ENCODE assay signal across 8 cellular contexts in the genomic region with DNA sequence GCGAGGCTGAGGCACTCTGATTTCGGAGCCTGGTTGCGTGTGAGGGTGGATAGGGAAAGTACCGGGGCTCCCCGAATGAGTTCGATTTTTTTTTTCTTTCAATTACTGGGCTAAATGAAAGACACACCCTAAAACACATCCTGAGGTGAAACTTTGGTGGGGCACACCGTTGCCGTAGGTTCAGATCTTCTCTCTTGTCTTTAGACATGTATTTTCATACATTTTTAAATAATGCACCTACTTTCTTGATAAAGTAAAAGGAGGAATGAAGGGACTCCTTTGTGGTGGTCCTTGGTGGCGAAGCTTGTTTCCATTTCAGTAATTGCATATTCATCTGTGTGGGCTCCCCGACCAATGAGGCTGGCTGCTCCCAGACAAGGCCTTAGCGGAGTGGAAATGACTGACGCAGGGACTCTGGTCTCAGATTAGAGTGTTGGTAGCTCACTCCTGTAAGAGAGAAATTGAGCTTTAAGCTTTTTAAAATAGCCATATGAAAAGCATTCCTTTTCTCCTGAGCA. TPM values are rescaled to one million over a fixed set of nuclear protein-coding genes. Genes with fewer than 3 reads are reported as not detected.
DNase-seq lines count a peak whose midpoint lies in the region; ATAC-seq, FAIRE-seq and TF ChIP-seq lines count a peak whose summit lies in the region.

No MANE protein-coding gene starts in this region.

- H3K4me3 ChIP-seq in H1 (ENCODE audit: extremely low read depth in 1 of 4, insufficient read depth in 2 of 4, low read depth in 3 of 4, low read length in 4 of 4) (peak overlapping the region; percentile 61 to 83 (median 78)), thymus (ENCODE audit: low read length) (peak overlapping the region; percentile 99)

- TF ChIP-seq CTCF in H1 (IDR thresholded peaks at IDR 0.05; ENCODE audit: control extremely low read depth in 1 of 3, insufficient read depth in 1 of 3, low read depth in 1 of 3, low read length in 3 of 3) (no peak), neural crest cell (conservative IDR thresholded peaks at IDR 0.05) (no peak)

- no peak overlapping the region for H3K56ac ChIP-seq in H1 (replicated peaks; ENCODE audit: insufficient read length, low read depth, low read length)

- DNase-seq in EL, result peak; percentile 47
- peak; percentile 48 for DNase-seq in M059J (ENCODE audit: low read depth)
- peak; percentile 77 to 83 for DNase-seq in activated CD4-positive, alpha-beta T cell treated with anti-CD3 and anti-CD28 coated beads, Interleukin-2, amount 50 U/mL, for 48 hours
- no peak for DNase-seq in H1 (ENCODE audit: low read depth in 1 of 2, low spot score in 2 of 2)
- peak; percentile 26 for DNase-seq in neural crest cell (ENCODE audit: low read depth, low spot score)
- no peak for DNase-seq in C1 segment of cervical spinal cord (lab: John Stamatoyannopoulos, UW)

- H3K4ac ChIP-seq in H1 (replicated peaks; ENCODE audit: insufficient read length, low read depth, low read length), result no peak overlapping the region

- H4K5ac ChIP-seq in H1 (ENCODE audit: insufficient read length, low read depth, low read length), result peak overlapping the region; percentile 13

- no peak for TF ChIP-seq RAD21 in H1 (IDR thresholded peaks at IDR 0.05 in 1 of 2, conservative IDR thresholded peaks at IDR 0.05 in 1 of 2; ENCODE audit: low read depth in 2 of 2, low read length in 2 of 2)

- CTCF ChIA-PET in H1 (lab: Charles Lee; ENCODE audit: partially characterized antibody), result interaction anchor here (0.9 to 2.9 kb wide), 8 partner anchors 13 to 208 kb away, joined by 3 to 13 read pairs (median 4); no protein-coding TSS in a partner anchor

- H3K9ac ChIP-seq in H1 (replicated peaks in 1 of 4; ENCODE audit: extremely low read depth in 1 of 4, low read depth in 3 of 4, low read length in 3 of 4), result peak overlapping the region; percentile 57 to 79 (median 64); a peak in 6 of 7 replicates

- H3K9me3 Mint-ChIP-seq in neural crest cell, result no peaks in the 10 kb centered on the region

- no peak overlapping the region for H2BK20ac ChIP-seq in H1 (ENCODE audit: low read length)

- no peaks in the 10 kb centered on the region for H3K36me3 Mint-ChIP-seq in neural crest cell (ENCODE audit: low read depth)

- 3% methylated on average over 11 of the region's 12 CpGs; no CpG with 5 or more reads in 1 of the 2 experiments for WGBS in H1 (ENCODE audit: extremely low coverage in 1 of 2, insufficient coverage in 1 of 2, insufficient read length in 1 of 2, insufficient replicate concordance in 2 of 2, low coverage in 1 of 2, low lambda C conversion rate in 2 of 2, missing lambda C conversion rate in 1 of 2), 2 experiments
- 9% methylated on average over 12 of the region's 12 CpGs for WGBS in thymus

- no peak overlapping the region for H3K14ac ChIP-seq in H1 (ENCODE audit: insufficient read length)

- no peaks in the 10 kb centered on the region for H3K27me3 Mint-ChIP-seq in neural crest cell (ENCODE audit: low read depth)

- H4K20me1 ChIP-seq in H1 (replicated peaks in 1 of 2; ENCODE audit: control insufficient read depth in 1 of 2, insufficient read depth in 2 of 2, low read length in 2 of 2), result peaks cover 0 to 2% of the 10 kb centered on the region in 2 experiments

- no peak overlapping the region for H2AFZ ChIP-seq in H1 (ENCODE audit: low read length)

- H3K9me3 ChIP-seq in H1 (ENCODE audit: insufficient read depth in 2 of 2, low read depth in 1 of 2, low read length in 1 of 2) (no peaks in the 10 kb centered on the region), thymus (ENCODE audit: control insufficient read depth) (no peaks in the 10 kb centered on the region)

- peak overlapping the region; percentile 90 for H3K27ac Mint-ChIP-seq in neural crest cell (ENCODE audit: unreplicated experiment)

- no peak overlapping the region for H2BK15ac ChIP-seq in H1 (ENCODE audit: low read length)

- H3K4me1 Mint-ChIP-seq in neural crest cell, result peaks cover 41% of the 10 kb centered on the region

- no peaks in the 10 kb centered on the region for H3K36me3 ChIP-seq in H1 (ENCODE audit: control insufficient read depth in 2 of 4, insufficient read depth in 4 of 4, low read length in 3 of 4)
- H3K36me3 ChIP-seq in thymus (ENCODE audit: control insufficient read depth, insufficient read depth), result no peaks in the 10 kb centered on the region

- no peak overlapping the region for H4K91ac ChIP-seq in H1 (replicated peaks; ENCODE audit: insufficient read length, low read length)

- no peaks in the 10 kb centered on the region for H3K23me2 ChIP-seq in H1 (ENCODE audit: low read depth, low read length)

- H3K79me2 ChIP-seq in H1 (ENCODE audit: control insufficient read depth in 1 of 2, insufficient read depth in 2 of 2, low read length in 2 of 2), result peaks cover 0 to 46% of the 10 kb centered on the region in 2 experiments; a peak in 2 of 4 replicates

- no peak; a peak in 1 of 3 replicates for TF ChIP-seq POLR2A in H1 (IDR thresholded peaks at IDR 0.05; ENCODE audit: control extremely low read depth in 1 of 2, low read depth in 2 of 2, low read length in 2 of 2)

- H4K8ac ChIP-seq in H1 (ENCODE audit: extremely low read depth, insufficient read depth, low read length), result no peak overlapping the region; the same call in 1 of the 2 replicates

- H3K4me2 ChIP-seq in H1 (ENCODE audit: insufficient read depth in 1 of 2, low read depth in 2 of 2, low read length in 2 of 2), result peak overlapping the region; percentile 64 to 81

- peak; percentile 29 for ATAC-seq in GM21717 (IDR thresholded peaks at IDR 0.05; ENCODE audit: unreplicated experiment)

- H3K4me3 Mint-ChIP-seq in neural crest cell, result peak overlapping the region; percentile 97

- no peak overlapping the region for H2BK120ac ChIP-seq in H1 (replicated peaks; ENCODE audit: low read depth, low read length)

- no peak for FAIRE-seq in H1 (lab: Jason Lieb, UNC)

- peaks cover 4% of the 10 kb centered on the region; the same call in 1 of the 2 replicates for H3K79me1 ChIP-seq in H1 (ENCODE audit: low read depth, low read length)

- H3K27ac ChIP-seq in H1 (ENCODE audit: low read depth, low read length) (no peak overlapping the region), thymus (ENCODE audit: low read depth) (peak overlapping the region; percentile 94)

- no peak overlapping the region for H2AK5ac ChIP-seq in H1 (ENCODE audit: low read depth, low read length)

- TF ChIP-seq EP300 in H1 (IDR thresholded peaks at IDR 0.05; ENCODE audit: borderline replicate concordance in 1 of 2, low read depth in 2 of 2, low read length in 2 of 2), result no peak

- H3K27me3 ChIP-seq in H1 (replicated peaks in 1 of 4; ENCODE audit: control insufficient read depth in 3 of 4, extremely low read depth in 1 of 4, insufficient read depth in 3 of 4, low read length in 3 of 4) (no peaks in the 10 kb centered on the region), thymus (ENCODE audit: control insufficient read depth, insufficient read depth) (no peaks in the 10 kb centered on the region)

- H3K4me1 ChIP-seq in H1 (replicated peaks in 1 of 4; ENCODE audit: control insufficient read depth in 3 of 4, insufficient read depth in 4 of 4, low read length in 3 of 4) (peaks cover 3 to 9% (median 3%) of the 10 kb centered on the region in 4 experiments; a peak in 6 of 7 replicates), thymus (ENCODE audit: control insufficient read depth, insufficient read depth, low read length) (peaks cover 19% of the 10 kb centered on the region)

- no peak overlapping the region for H3K18ac ChIP-seq in H1 (ENCODE audit: extremely low read depth, low read length)

- no peak overlapping the region for H2BK12ac ChIP-seq in H1 (ENCODE audit: low read depth, low read length)

- H3K23ac ChIP-seq in H1 (ENCODE audit: insufficient read length), result no peak overlapping the region

- no peak overlapping the region for H2BK5ac ChIP-seq in H1 (ENCODE audit: low read depth, low read length)

- POLR2A ChIA-PET in H1 (lab: Charles Lee; ENCODE audit: partially characterized antibody), result interaction anchor here (0.8 to 1.0 kb wide), 2 partner anchors 13 to 41 kb away, joined by 3 to 5 read pairs; no protein-coding TSS in a partner anchor

TF ChIP-seq in H1, 55 proteins besides CTCF, POLR2A, EP300 and RAD21:
- TF ChIP-seq ASH2L (IDR thresholded peaks at IDR 0.05; ENCODE audit: low read length) (peak; percentile 32), BCL11A (IDR thresholded peaks at IDR 0.05; ENCODE audit: low read depth in 2 of 2, low read length in 2 of 2) (no peak), MAFK (IDR thresholded peaks at IDR 0.05; ENCODE audit: low read depth, low read length) (no peak), EGR1 (IDR thresholded peaks at IDR 0.05; ENCODE audit: borderline replicate concordance, low read depth, low read length) (no peak), GABPA (IDR thresholded peaks at IDR 0.05; ENCODE audit: borderline replicate concordance, insufficient read depth, low read length) (no peak), CHD1 (IDR thresholded peaks at IDR 0.05; ENCODE audit: low read depth, low read length) (no peak), SIRT6 (IDR thresholded peaks at IDR 0.05; ENCODE audit: low read length) (no peak), SUZ12 (IDR thresholded peaks at IDR 0.05; ENCODE audit: low read length) (no peak), PHF8 (conservative IDR thresholded peaks at IDR 0.05; ENCODE audit: low read depth, low read length) (no peak)

RNA-seq across cellular contexts. Expression of a gene that starts 0.8 kb away (rescaled TPM):
- 15.0 and 18.3 TPM in 2 replicates for total RNA-seq in M059J (2014; rRNA removed; shearing (Covaris generic))
- total RNA-seq in H1 (2021; fragmentation: NEBNext Ultra II Directional; extraction: Animal tissue kit (Norgen Biotek cat#: 25700)), result 30.5 and 32.4 TPM in 2 replicates
- 2.7 and 6.9 TPM in 2 replicates for polyA plus RNA-seq in H1 (2011; rRNA removed)
- polyA plus RNA-seq in H1 (2011; cell fraction: cytosol; rRNA removed), result 7.2 TPM
- polyA plus RNA-seq in H1 (2011; cell fraction: nucleus; rRNA removed), result 6.1 TPM
- polyA plus RNA-seq in H1 (2012, experiment 1 of 2), result 6.2 to 13.8 TPM (median 10.9 TPM) in 4 replicates
- 0.52 TPM for polyA plus RNA-seq in H1 (2012, experiment 2 of 2)
- polyA plus RNA-seq in H1 (2013, experiment 1 of 2), result 23.2 TPM
- polyA plus RNA-seq in H1 (2013, experiment 2 of 2), result 24.2 TPM
- 20.5 and 20.9 TPM in 2 replicates for polyA minus RNA-seq in H1 (2011; rRNA and poly(A)+ RNA removed)
- 16.2 TPM for polyA minus RNA-seq in H1 (2011; cell fraction: cytosol; rRNA and poly(A)+ RNA removed)
- polyA minus RNA-seq in H1 (2011; cell fraction: nucleus; rRNA and poly(A)+ RNA removed), result 46.3 TPM
- total RNA-seq in neural crest cell, result 37.5 and 47.4 TPM in 2 replicates
- 18.4 TPM for polyA plus RNA-seq in thymus

Comparison
In these comparisons a context has a peak if more than half of its experiments do, and no peak if none do; other contexts are left out.
1. DNase-seq: peak in EL (single experiment), M059J (single experiment), activated CD4-positive, alpha-beta T cell treated with anti-CD3 and anti-CD28 coated beads, Interleukin-2, amount 50 U/mL, for 48 hours (2 of 2) and neural crest cell (single experiment); none in H1 (0 of 2) and C1 segment of cervical spinal cord (0 of 14).